9 cellular contexts compared by ENCODE assay signal in genomic region chr19:4053423-4054324, GRCh38. TPM values are rescaled to one million over a fixed set of nuclear protein-coding genes. Genes with fewer than 3 reads are reported as not detected.
DNase-seq lines count a peak whose midpoint lies in the region; ATAC-seq and TF ChIP-seq lines count a peak whose summit lies in the region.
"Had no signal": no experiment of that assay in that cellular context is flagged by ENCODE, and none has a peak within 500 bp of the region (broad histone marks: within the 10 kb centered on the region; RNA-seq: fewer than 3 reads in every experiment).

No MANE protein-coding gene starts in this region.

- H3K4me3 Mint-ChIP-seq in H9 = peak overlapping the region in 1 of 2 experiments; percentile 12; a peak in 2 of 5 replicates
- peak overlapping the region; percentile 52 for H3K4me3 Mint-ChIP-seq in activated T-helper 17 cell treated with anti-CD3 and anti-CD28 coated beads, Interleukin-2, amount 50 U/mL, for 72 hours
- H3K4me3 Mint-ChIP-seq in stimulated activated memory B cell treated with anti-CD40 and anti-IgM and Interleukin-4, amounts not matched to agents 10 μg/mL and 1 μg/mL and 100 μg/mL, for 72 hours = peak overlapping the region; percentile 53

- no peaks in the 10 kb centered on the region for H3K9me3 Mint-ChIP-seq in H9
- no peaks in the 10 kb centered on the region for H3K9me3 Mint-ChIP-seq in activated T-helper 17 cell treated with anti-CD3 and anti-CD28 coated beads, Interleukin-2, amount 50 U/mL, for 72 hours
- H3K9me3 Mint-ChIP-seq in stimulated activated memory B cell treated with anti-CD40 and anti-IgM and Interleukin-4, amounts not matched to agents 10 μg/mL and 1 μg/mL and 100 μg/mL, for 72 hours = no peaks in the 10 kb centered on the region

- H3K4me3 ChIP-seq in hepatocyte = no peak overlapping the region

- WGBS in H9 (ENCODE audit: extremely low coverage, insufficient read length, low lambda C conversion rate) = no CpG with 5 or more reads among the region's 82 CpGs
- 97% methylated on average over 70 of the region's 82 CpGs for WGBS in hepatocyte (ENCODE audit: low lambda C conversion rate, missing lambda C conversion rate)

- H3K4me1 ChIP-seq in H9 (ENCODE audit: insufficient read depth, low read length) = no peaks in the 10 kb centered on the region; the same call in 1 of the 2 replicates
- H3K4me1 ChIP-seq in hepatocyte (ENCODE audit: insufficient read depth) = peaks cover 27% of the 10 kb centered on the region

- H3K18ac ChIP-seq in H9 (ENCODE audit: insufficient read length, low read depth, low read length) = no peak overlapping the region

- H3K9ac ChIP-seq in H9 (ENCODE audit: extremely low read depth, insufficient read length, low read length) = no peak overlapping the region

- H3K9me2 ChIP-seq in hepatocyte (replicated peaks; ENCODE audit: insufficient read depth) = no peaks in the 10 kb centered on the region

- no peak overlapping the region for H3K14ac ChIP-seq in H9 (ENCODE audit: insufficient read depth, low read length)

- no peak overlapping the region for H4K8ac ChIP-seq in H9 (replicated peaks; ENCODE audit: insufficient read length, low read depth, low read length)

- peak overlapping the region; percentile 43 for H4K5ac ChIP-seq in H9 (ENCODE audit: insufficient read length, low read depth, low read length)

- no peak overlapping the region for H3K4ac ChIP-seq in H9 (ENCODE audit: low read depth, low read length)

- no peak for TF ChIP-seq CTCF in H9 (conservative IDR thresholded peaks at IDR 0.05)
- TF ChIP-seq CTCF in hepatocyte (IDR thresholded peaks at IDR 0.05; ENCODE audit: poor library complexity) = no peak

- no peak overlapping the region for H3K23ac ChIP-seq in H9 (ENCODE audit: insufficient read length, low read depth, low read length)

- H2AK5ac ChIP-seq in H9 (ENCODE audit: insufficient read length, low read length) = no peak overlapping the region

- H3K27ac ChIP-seq in H9 (ENCODE audit: insufficient read length, low read depth, low read length) = no peak overlapping the region
- no peak overlapping the region for H3K27ac ChIP-seq in hepatocyte

- H3K23me2 ChIP-seq in H9 (ENCODE audit: insufficient read length, low read depth, low read length, poor library complexity, severe bottlenecking) = no peaks in the 10 kb centered on the region

- H3K79me1 ChIP-seq in H9 (ENCODE audit: insufficient read depth, low read depth, low read length, poor library complexity, severe bottlenecking) = peaks cover 8% of the 10 kb centered on the region

- H3K56ac ChIP-seq in H9 (ENCODE audit: insufficient read length, low read depth, low read length) = no peak overlapping the region

- H2BK20ac ChIP-seq in H9 (ENCODE audit: low read depth, low read length, poor library complexity, severe bottlenecking) = no peak overlapping the region

- no peak overlapping the region for H4K91ac ChIP-seq in H9 (ENCODE audit: insufficient read length, low read depth, low read length)

- H3K27ac Mint-ChIP-seq in H9 = peak overlapping the region in 1 of 3 experiments; percentile 62; a peak in 3 of 7 replicates
- H3K27ac Mint-ChIP-seq in activated T-helper 17 cell treated with anti-CD3 and anti-CD28 coated beads, Interleukin-2, amount 50 U/mL, for 72 hours = no peak overlapping the region
- H3K27ac Mint-ChIP-seq in stimulated activated memory B cell treated with anti-CD40 and anti-IgM and Interleukin-4, amounts not matched to agents 10 μg/mL and 1 μg/mL and 100 μg/mL, for 72 hours = peak overlapping the region; percentile 63

- H3K27me3 ChIP-seq in H9 (ENCODE audit: insufficient read depth, low read length) (no peaks in the 10 kb centered on the region), hepatocyte (no peaks in the 10 kb centered on the region)

- H3K36me3 ChIP-seq in hepatocyte (replicated peaks; ENCODE audit: insufficient read depth, low read depth) = no peaks in the 10 kb centered on the region

- H3K4me1 Mint-ChIP-seq in H9 = peaks cover 3 to 9% of the 10 kb centered on the region in 2 experiments
- peaks cover 28% of the 10 kb centered on the region for H3K4me1 Mint-ChIP-seq in activated T-helper 17 cell treated with anti-CD3 and anti-CD28 coated beads, Interleukin-2, amount 50 U/mL, for 72 hours
- H3K4me1 Mint-ChIP-seq in stimulated activated memory B cell treated with anti-CD40 and anti-IgM and Interleukin-4, amounts not matched to agents 10 μg/mL and 1 μg/mL and 100 μg/mL, for 72 hours = peaks cover 73% of the 10 kb centered on the region

- H3K4me2 ChIP-seq in H9 (ENCODE audit: insufficient read depth, insufficient read length, low read length) (no peak overlapping the region), hepatocyte (peak overlapping the region; percentile 67)

- no peaks in the 10 kb centered on the region for H3K27me3 Mint-ChIP-seq in H9 (ENCODE audit: low read depth)
- no peaks in the 10 kb centered on the region for H3K27me3 Mint-ChIP-seq in activated T-helper 17 cell treated with anti-CD3 and anti-CD28 coated beads, Interleukin-2, amount 50 U/mL, for 72 hours
- no peaks in the 10 kb centered on the region for H3K27me3 Mint-ChIP-seq in stimulated activated memory B cell treated with anti-CD40 and anti-IgM and Interleukin-4, amounts not matched to agents 10 μg/mL and 1 μg/mL and 100 μg/mL, for 72 hours

- H3K9me3 ChIP-seq in H9 (ENCODE audit: control insufficient read depth, low read depth, low read length) (no peaks in the 10 kb centered on the region), hepatocyte (ENCODE audit: low read depth) (no peaks in the 10 kb centered on the region)

- peaks cover 28 to 51% (median 48%) of the 10 kb centered on the region in 3 experiments for H3K36me3 Mint-ChIP-seq in H9 (ENCODE audit: insufficient read depth in 1 of 3, low read depth in 3 of 3)
- peaks cover 83% of the 10 kb centered on the region for H3K36me3 Mint-ChIP-seq in activated T-helper 17 cell treated with anti-CD3 and anti-CD28 coated beads, Interleukin-2, amount 50 U/mL, for 72 hours (ENCODE audit: low read depth)
- H3K36me3 Mint-ChIP-seq in stimulated activated memory B cell treated with anti-CD40 and anti-IgM and Interleukin-4, amounts not matched to agents 10 μg/mL and 1 μg/mL and 100 μg/mL, for 72 hours = peaks cover 67% of the 10 kb centered on the region

- no peak for DNase-seq in H9
- no peak for DNase-seq in hepatocyte (ENCODE audit: low spot score)
- DNase-seq in mesenteric fat pad (ENCODE audit: low spot score) = no peak
- DNase-seq in glomerular visceral epithelial cell (ENCODE audit: extremely low spot score) = no peak
- no peak for DNase-seq in DMS 273 treated with DMSO at 0.1 percent for 48 hours (lab: John Stamatoyannopoulos, UW)
- DNase-seq: activated CD8-positive, alpha-beta memory T cell treated with anti-CD3 and anti-CD28 coated beads for 24 hours; NCI-H1417 had no signal

- no peak overlapping the region for H2BK5ac ChIP-seq in H9 (ENCODE audit: insufficient read length, low read length)

- no peak overlapping the region for H2BK12ac ChIP-seq in H9 (ENCODE audit: insufficient read length, low read depth, low read length)

- no peak overlapping the region for H3T11ph ChIP-seq in H9 (ENCODE audit: low read length)

- no peak overlapping the region for H2BK120ac ChIP-seq in H9 (ENCODE audit: low read depth, low read length, poor library complexity, severe bottlenecking)

- H2BK15ac ChIP-seq in H9 (ENCODE audit: low read depth, low read length) = no peak overlapping the region

- no peak for ATAC-seq in activated T-helper 17 cell treated with anti-CD3 and anti-CD28 coated beads, Interleukin-2, amount 50 U/mL, for 72 hours (replicated peaks)
- no peak for ATAC-seq in stimulated activated memory B cell treated with anti-CD40 and anti-IgM and Interleukin-4, amounts not matched to agents 10 μg/mL and 1 μg/mL and 100 μg/mL, for 72 hours

- no peak overlapping the region for H2AFZ ChIP-seq in H9 (ENCODE audit: low read length)
- no peak overlapping the region for H2AFZ ChIP-seq in hepatocyte

- H4K20me1 ChIP-seq in H9 (ENCODE audit: control insufficient read depth, insufficient read depth, insufficient read length) (peaks cover 4% of the 10 kb centered on the region), hepatocyte (ENCODE audit: insufficient read depth, poor library complexity, severe bottlenecking) (peaks cover 76% of the 10 kb centered on the region)

- peaks cover 17% of the 10 kb centered on the region; the same call in 1 of the 2 replicates for H3K79me2 ChIP-seq in H9 (ENCODE audit: insufficient read depth, low read length)
- H3K79me2 ChIP-seq in hepatocyte = peaks cover 90% of the 10 kb centered on the region

RNA-seq across cellular contexts. Expression of gene ZBTB7A, which starts 13.0 kb away (rescaled TPM):
- total RNA-seq in H9 (2021) (22.8 and 24.9 TPM in 2 replicates), hepatocyte (19.2 and 23.3 TPM in 2 replicates), mesenteric fat pad (51.2 TPM)
- 10 to 100 TPM; 38.5 to 41.3 TPM for total RNA-seq in activated T-helper 17 cell treated with anti-CD3 and anti-CD28 coated beads, Interleukin-2, amount 50 U/mL, for 72 hours
- 46.1 and 46.2 TPM in 2 replicates for polyA plus RNA-seq in hepatocyte

RNA-seq across cellular contexts. Expression of gene PIAS4, which starts 46.1 kb away (rescaled TPM):
- total RNA-seq in H9 (2021) (52.0 and 59.4 TPM in 2 replicates), hepatocyte (16.7 and 18.1 TPM in 2 replicates), mesenteric fat pad (17.9 TPM)
- total RNA-seq in activated T-helper 17 cell treated with anti-CD3 and anti-CD28 coated beads, Interleukin-2, amount 50 U/mL, for 72 hours = 10 to 100 TPM; 32.8 to 39.1 TPM
- polyA plus RNA-seq in hepatocyte = 8.3 and 15.0 TPM in 2 replicates
